In the genomic region with DNA sequence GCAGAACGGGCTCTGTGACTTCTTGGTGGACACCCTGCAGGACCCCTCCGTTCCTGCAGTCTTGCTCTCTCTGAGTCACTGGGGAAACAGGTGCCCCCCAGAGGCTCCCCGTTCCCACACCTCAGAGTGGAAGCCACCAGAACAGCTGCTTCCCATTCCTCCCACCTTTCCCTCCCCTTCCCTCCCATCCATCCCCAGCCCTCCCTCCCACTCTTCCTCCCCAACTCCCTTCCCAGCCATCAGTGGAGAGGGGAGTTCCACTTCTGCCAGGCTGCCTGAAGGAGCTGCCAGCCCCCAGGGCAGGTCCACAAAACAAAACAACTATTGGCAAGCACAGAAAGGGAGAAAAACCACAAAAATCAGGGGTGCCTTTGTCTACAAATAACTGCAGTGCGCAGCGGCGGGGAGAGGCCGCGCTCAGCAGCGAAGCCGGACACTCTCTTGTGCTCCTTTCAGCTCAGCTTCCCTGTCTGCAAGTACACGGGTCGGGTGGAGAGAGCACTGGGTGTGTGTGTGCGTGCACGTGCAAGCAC, we compare ENCODE assay signal across 22 cellular contexts. TPM values are rescaled to one million over a fixed set of nuclear protein-coding genes. Genes with fewer than 3 reads are reported as not detected.
"Had no signal": no experiment of that assay in that cellular context is flagged by ENCODE, and none has a peak within 500 bp of the region (broad histone marks: within the 10 kb centered on the region; RNA-seq: fewer than 3 reads in every experiment).

No MANE protein-coding gene starts in this region.

- FAIRE-seq: endothelial cell of umbilical vein, keratinocyte had no signal

- H3K4me1 ChIP-seq: stomach, transverse colon had no signal

- ATAC-seq: gastroesophageal sphincter; naive thymus-derived CD4-positive, alpha-beta T cell; right cardiac atrium; stimulated activated memory B cell treated with anti-CD40 and anti-IgM and Interleukin-4, amounts not matched to agents 10 μg/mL and 1 μg/mL and 100 μg/mL, for 72 hours had no signal

- H3K4me3 Mint-ChIP-seq: endodermal cell; immature natural killer cell; naive thymus-derived CD4-positive, alpha-beta T cell; nephron progenitor cell; stimulated activated memory B cell treated with anti-CD40 and anti-IgM and Interleukin-4, amounts not matched to agents 10 μg/mL and 1 μg/mL and 100 μg/mL, for 72 hours had no signal

- H3K27me3 ChIP-seq: gastroesophageal sphincter, ovary, stomach, transverse colon had no signal

- H3K36me3 Mint-ChIP-seq: immature natural killer cell had no signal

- H3K27ac Mint-ChIP-seq: endodermal cell; nephron progenitor cell; stimulated activated memory B cell treated with anti-CD40 and anti-IgM and Interleukin-4, amounts not matched to agents 10 μg/mL and 1 μg/mL and 100 μg/mL, for 72 hours had no signal

- H3K9me3 ChIP-seq: gastroesophageal sphincter, ovary, thoracic aorta, transverse colon had no signal

- H3K9me3 Mint-ChIP-seq: naive thymus-derived CD4-positive, alpha-beta T cell; stimulated activated memory B cell treated with anti-CD40 and anti-IgM and Interleukin-4, amounts not matched to agents 10 μg/mL and 1 μg/mL and 100 μg/mL, for 72 hours had no signal

- H3K27me3 Mint-ChIP-seq: naive thymus-derived CD4-positive, alpha-beta T cell had no signal

- H3K4me1 Mint-ChIP-seq: endodermal cell; immature natural killer cell; stimulated activated memory B cell treated with anti-CD40 and anti-IgM and Interleukin-4, amounts not matched to agents 10 μg/mL and 1 μg/mL and 100 μg/mL, for 72 hours had no signal

- H3K4me3 ChIP-seq: coronary artery, gastroesophageal sphincter, ovary, stomach, thoracic aorta, transverse colon had no signal

- DNase-seq: central memory CD4-positive, alpha-beta T cell; effector CD4-positive, alpha-beta T cell; endodermal cell; glutamatergic neuron; immature natural killer cell; mesendoderm; naive thymus-derived CD4-positive, alpha-beta T cell; nephron progenitor cell; nucleus accumbens; stimulated activated CD4-positive, alpha-beta T cell treated with anti-CD3 and anti-CD28 coated beads, Interleukin-4, amount 100 ng/mL, for 1 hour; stomach; substantia nigra; transverse colon had no signal

- H3K27ac ChIP-seq: coronary artery, gastroesophageal sphincter, ovary, stomach, thoracic aorta, transverse colon had no signal

- H3K36me3 ChIP-seq: ovary, transverse colon had no signal

RNA-seq across cellular contexts. Expression of gene SRPK3, which starts 21.7 kb away (rescaled TPM):
- total RNA-seq: endodermal cell; naive thymus-derived CD4-positive, alpha-beta T cell had no signal
- polyA plus RNA-seq: immature natural killer cell; liver; naive thymus-derived CD4-positive, alpha-beta T cell had no signal

RNA-seq across cellular contexts. Expression of gene PLXNB3, which starts 38.5 kb away (rescaled TPM):
- polyA plus RNA-seq: immature natural killer cell; naive thymus-derived CD4-positive, alpha-beta T cell had no signal
